In genomic region chr2:9299444-9300100, GRCh38 we compare ENCODE assay signal across 1 cellular context.
TF ChIP-seq lines count a peak whose summit lies in the region.

No MANE protein-coding gene starts in this region.

TF ChIP-seq in H1, 55 proteins besides CTCF, POLR2A, EP300 and RAD21:
- TF ChIP-seq TAF7 (optimal IDR thresholded peaks at IDR 0.05; ENCODE audit: borderline replicate concordance, low read depth, low read length) = no peak
- TF ChIP-seq ASH2L (IDR thresholded peaks at IDR 0.05; ENCODE audit: low read length) = no peak
- TF ChIP-seq KDM1A (IDR thresholded peaks at IDR 0.05; ENCODE audit: borderline replicate concordance, low read length) = peak; percentile 83; the same call in 1 of the 2 replicates
- 0 out of 2 replicates have a peak, but pooled peaks have one; percentile 27 for TF ChIP-seq TEAD4 (IDR thresholded peaks at IDR 0.05; ENCODE audit: low read depth, low read length)
